Comparison of ENCODE assay signal across 35 cellular contexts in genomic region chr21:43995521-43996105, GRCh38.
"Had no signal": no experiment of that assay in that cellular context is flagged by ENCODE, and none has a peak within 500 bp of the region (broad histone marks: within the 10 kb centered on the region; RNA-seq: fewer than 3 reads in every experiment).

No MANE protein-coding gene starts in this region.

- H3K27ac ChIP-seq: adrenal gland, body of pancreas, Peyer's patch, SK-N-MC, WERI-Rb-1 had no signal

- H3K4me3 Mint-ChIP-seq: activated CD8-positive, alpha-beta T cell treated with anti-CD3 and anti-CD28 coated beads for 36 hours; activated T-cell treated with anti-CD3 and anti-CD28 coated beads, Interleukin-2, amount 50 U/mL, for 72 hours; activated T-helper 17 cell treated with anti-CD3 and anti-CD28 coated beads, Interleukin-2, amount 50 U/mL, for 72 hours; IgD-negative memory B cell had no signal

- H3K27ac Mint-ChIP-seq: activated CD8-positive, alpha-beta T cell treated with anti-CD3 and anti-CD28 coated beads for 36 hours; activated naive CD4-positive, alpha-beta T cell treated with anti-CD3 and anti-CD28 coated beads, Interleukin-2, amount 50 U/mL, for 72 hours; activated T-cell treated with anti-CD3 and anti-CD28 coated beads, Interleukin-2, amount 50 U/mL, for 72 hours; activated T-helper 17 cell treated with anti-CD3 and anti-CD28 coated beads, Interleukin-2, amount 50 U/mL, for 72 hours; IgD-negative memory B cell had no signal

- H3K27me3 ChIP-seq: adrenal gland, body of pancreas, Peyer's patch had no signal

- H3K4me3 ChIP-seq: adrenal gland, body of pancreas, Peyer's patch, SK-N-MC had no signal

- H3K4me1 Mint-ChIP-seq: activated T-helper 17 cell treated with anti-CD3 and anti-CD28 coated beads, Interleukin-2, amount 50 U/mL, for 72 hours; IgD-negative memory B cell had no signal

- H3K36me3 Mint-ChIP-seq: activated naive CD4-positive, alpha-beta T cell treated with anti-CD3 and anti-CD28 coated beads, Interleukin-2, amount 50 U/mL, for 72 hours; IgD-negative memory B cell had no signal

- H3K9me3 Mint-ChIP-seq: activated CD8-positive, alpha-beta T cell treated with anti-CD3 and anti-CD28 coated beads for 36 hours; activated naive CD4-positive, alpha-beta T cell treated with anti-CD3 and anti-CD28 coated beads, Interleukin-2, amount 50 U/mL, for 72 hours; activated T-cell treated with anti-CD3 and anti-CD28 coated beads, Interleukin-2, amount 50 U/mL, for 72 hours; activated T-helper 17 cell treated with anti-CD3 and anti-CD28 coated beads, Interleukin-2, amount 50 U/mL, for 72 hours; IgD-negative memory B cell had no signal

- ATAC-seq: activated CD8-positive, alpha-beta T cell treated with anti-CD3 and anti-CD28 coated beads for 36 hours; activated naive CD4-positive, alpha-beta T cell treated with anti-CD3 and anti-CD28 coated beads, Interleukin-2, amount 50 U/mL, for 72 hours; activated T-cell treated with anti-CD3 and anti-CD28 coated beads, Interleukin-2, amount 50 U/mL, for 72 hours; activated T-helper 17 cell treated with anti-CD3 and anti-CD28 coated beads, Interleukin-2, amount 50 U/mL, for 72 hours; body of pancreas; PC-3 had no signal

- H3K9me3 ChIP-seq: adrenal gland, body of pancreas, Peyer's patch had no signal

- H3K4me1 ChIP-seq: adrenal gland, body of pancreas, Peyer's patch had no signal

- FAIRE-seq: astrocyte, bronchial epithelial cell had no signal

- H3K36me3 ChIP-seq: adrenal gland, Peyer's patch, WERI-Rb-1 had no signal

- DNase-seq: activated CD4-positive, alpha-beta T cell treated with anti-CD3 and anti-CD28 coated beads for 1 hour; activated CD4-positive, alpha-beta T cell treated with anti-CD3 and anti-CD28 coated beads for 48 hours; activated CD4-positive, CD25-positive, alpha-beta regulatory T cell; activated CD8-positive, alpha-beta T cell treated with anti-CD3 and anti-CD28 coated beads for 36 hours; activated effector memory CD4-positive, alpha-beta T cell treated with anti-CD3 and anti-CD28 coated beads, Interleukin-2, amount 50 U/mL, for 16 hours; activated naive CD4-positive, alpha-beta T cell; activated T-cell treated with anti-CD3 and anti-CD28 coated beads, Interleukin-2, amount 50 U/mL, for 1 hour; activated T-cell treated with anti-CD3 and anti-CD28 coated beads, Interleukin-2, amount 50 U/mL, for 72 hours; adrenal gland; body of pancreas; caudate nucleus; Karpas-422; KBM-7; NCI-H1048; NCI-H1105 treated with DMSO at 0.1 percent for 48 hours; NCI-H1436; NCI-H1694; NCI-H1930; NCI-H2081 treated with DMSO at 0.1 percent for 48 hours; NCI-H226; NCI-H446 treated with DMSO at 0.1 percent for 48 hours; NCI-H524; NCI-H69; NCI-H82; PC-3; RPMI8226; T1000; WERI-Rb-1 had no signal
